ENCODE assay signal across 25 cellular contexts in the genomic region with DNA sequence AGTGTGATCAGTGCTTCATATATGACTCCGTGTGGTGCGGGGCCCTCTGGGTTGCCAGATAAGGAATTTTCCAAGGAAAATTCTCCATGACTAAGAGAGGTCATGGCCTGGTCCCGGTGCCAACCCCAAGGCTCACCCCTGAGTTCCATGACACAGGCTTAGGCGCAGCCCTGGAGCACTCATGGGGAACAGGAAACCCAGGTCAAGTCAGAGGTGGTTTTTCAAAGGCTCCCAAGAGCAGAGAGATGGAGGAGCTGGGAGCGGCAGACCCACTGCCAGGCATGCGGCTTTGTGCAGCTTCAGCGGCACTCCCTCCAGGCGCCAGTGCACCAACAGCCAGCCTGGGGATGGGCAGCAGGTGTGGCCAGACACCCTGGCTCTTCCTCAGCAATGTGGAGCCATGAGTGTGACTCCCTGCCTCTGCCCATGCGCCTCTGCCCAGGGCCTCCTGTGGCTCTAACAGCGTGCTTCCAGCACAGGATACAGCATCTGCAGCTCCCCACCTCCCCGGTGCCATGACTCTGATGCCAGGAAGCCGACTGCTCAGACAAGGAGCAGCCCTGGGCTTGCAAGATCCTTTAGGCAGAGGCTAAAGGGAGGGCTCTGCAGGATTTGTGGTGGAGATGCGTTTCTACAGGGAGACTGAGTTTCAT. TPM values are rescaled to one million over a fixed set of nuclear protein-coding genes. Genes with fewer than 3 reads are reported as not detected.
DNase-seq lines count a peak whose midpoint lies in the region; ATAC-seq, FAIRE-seq and TF ChIP-seq lines count a peak whose summit lies in the region.
"Had no signal": no experiment of that assay in that cellular context is flagged by ENCODE, and none has a peak within 500 bp of the region (broad histone marks: within the 10 kb centered on the region; RNA-seq: fewer than 3 reads in every experiment).

No MANE protein-coding gene starts in this region.

- FAIRE-seq in RCC 7860 (lab: Jason Lieb, UNC) = peak; percentile 88

- no peaks in the 10 kb centered on the region for H3K4me1 Mint-ChIP-seq in type B pancreatic cell (ENCODE audit: unreplicated experiment)
- H3K4me1 Mint-ChIP-seq: brain had no signal

- DNase-seq in HCEC 1CT = peak; percentile 27
- DNase-seq in RCC 7860 (ENCODE audit: low spot score) = peak; percentile 82
- DNase-seq in foreskin melanocyte = peak; percentile 56
- peak; percentile 38 for DNase-seq in sigmoid colon
- DNase-seq in psoas muscle = no peak
- DNase-seq in type B pancreatic cell (ENCODE audit: extremely low spot score, unreplicated experiment) = no peak
- DNase-seq in germinal center (ENCODE audit: low spot score) = no peak
- DNase-seq: activated CD4-positive, alpha-beta T cell treated with anti-CD3 and anti-CD28 coated beads, Interleukin-2, amount 50 U/mL, for 48 hours; activated CD4-positive, CD25-positive, alpha-beta regulatory T cell; activated naive CD4-positive, alpha-beta T cell treated with Interleukin-2 at 50 U/mL for 16 hours; cerebellar nuclear complex; COR-L47; dorsolateral prefrontal cortex; GDM1; heart left ventricle; mammary epithelial cell; NCI-H1436; SIG-M5; SW 1271 had no signal

- H3K27ac Mint-ChIP-seq in type B pancreatic cell = no peak overlapping the region
- H3K27ac Mint-ChIP-seq: stimulated activated naive CD8-positive, alpha-beta T cell treated with anti-CD3 and anti-CD28 coated beads, Interleukin-15, Interleukin-2, amounts not matched to agents 100 ng/mL and 50 ng/mL, for 24 hours had no signal

- H3K36me3 Mint-ChIP-seq in type B pancreatic cell = peaks cover 26% of the 10 kb centered on the region

- H3K9me3 ChIP-seq in sigmoid colon (no peaks in the 10 kb centered on the region), psoas muscle (no peaks in the 10 kb centered on the region)
- H3K9me3 ChIP-seq: adrenal gland; BLaER1 treated with 17β-estradiol and CSF1 and Interleukin-3, amounts not matched to agents 10 nM and 100 nM; HAP-1; heart left ventricle; neutrophil had no signal

- H3K27ac ChIP-seq in sigmoid colon = no peak overlapping the region
- no peak overlapping the region for H3K27ac ChIP-seq in psoas muscle
- H3K27ac ChIP-seq: adrenal gland; BLaER1 treated with 17β-estradiol and CSF1 and Interleukin-3, amounts not matched to agents 10 nM and 100 nM; dorsolateral prefrontal cortex; heart left ventricle; neutrophil had no signal

- peaks cover 0 to 29% (median 2%) of the 10 kb centered on the region in 4 donors for H3K36me3 ChIP-seq in sigmoid colon
- no peaks in the 10 kb centered on the region for H3K36me3 ChIP-seq in psoas muscle (ENCODE audit: insufficient read depth in 1 of 2, low read depth in 1 of 2)
- H3K36me3 ChIP-seq: adrenal gland; BLaER1 treated with 17β-estradiol and CSF1 and Interleukin-3, amounts not matched to agents 10 nM and 100 nM; HAP-1; neutrophil had no signal

- H3K4me1 ChIP-seq in sigmoid colon = peaks cover 0 to 15% (median 10%) of the 10 kb centered on the region in 4 donors
- H3K4me1 ChIP-seq in psoas muscle = peaks cover 6% of the 10 kb centered on the region
- H3K4me1 ChIP-seq: HAP-1 had no signal

- no peaks in the 10 kb centered on the region for H3K27me3 ChIP-seq in sigmoid colon
- H3K27me3 ChIP-seq in psoas muscle (ENCODE audit: insufficient read depth in 3 of 3, low read length in 2 of 3) = no peaks in the 10 kb centered on the region
- H3K27me3 ChIP-seq: adrenal gland; BLaER1 treated with 17β-estradiol and CSF1 and Interleukin-3, amounts not matched to agents 10 nM and 100 nM; dorsolateral prefrontal cortex; heart left ventricle; neutrophil had no signal

- no peak for TF ChIP-seq EP300 in sigmoid colon (IDR thresholded peaks at IDR 0.05)

- TF ChIP-seq CTCF in sigmoid colon (IDR thresholded peaks at IDR 0.05) (no peak), psoas muscle (IDR thresholded peaks at IDR 0.05) (no peak), type B pancreatic cell (conservative IDR thresholded peaks at IDR 0.05) (no peak)

- no peak for ATAC-seq in psoas muscle
- ATAC-seq: heart left ventricle had no signal

- no peaks in the 10 kb centered on the region for H3K27me3 Mint-ChIP-seq in type B pancreatic cell
- H3K27me3 Mint-ChIP-seq: brain had no signal

- H3K4me3 Mint-ChIP-seq in type B pancreatic cell = no peak overlapping the region
- H3K4me3 Mint-ChIP-seq: brain; stimulated activated naive CD8-positive, alpha-beta T cell treated with anti-CD3 and anti-CD28 coated beads, Interleukin-15, Interleukin-2, amounts not matched to agents 100 ng/mL and 50 ng/mL, for 24 hours had no signal

- 32 to 74% methylated on average over 13 of the region's 13 CpGs for WGBS in sigmoid colon, 2 donors
- 81 to 87% (median 85%) methylated on average over 13 of the region's 13 CpGs for WGBS in psoas muscle, 3 donors

- intact Hi-C loops in sigmoid colon (cut with DNase I) = loop anchor here (10.0 kb wide), 1 partner anchor 375 kb away; no protein-coding TSS in a partner anchor
- intact Hi-C loops in psoas muscle (cut with DNase I) = no loop called here

- H3K9me3 Mint-ChIP-seq in type B pancreatic cell = no peaks in the 10 kb centered on the region
- H3K9me3 Mint-ChIP-seq: brain; stimulated activated naive CD8-positive, alpha-beta T cell treated with anti-CD3 and anti-CD28 coated beads, Interleukin-15, Interleukin-2, amounts not matched to agents 100 ng/mL and 50 ng/mL, for 24 hours had no signal

- H3K4me3 ChIP-seq in sigmoid colon = no peak overlapping the region
- H3K4me3 ChIP-seq in psoas muscle = no peak overlapping the region
- H3K4me3 ChIP-seq: adrenal gland; BLaER1 treated with 17β-estradiol and CSF1 and Interleukin-3, amounts not matched to agents 10 nM and 100 nM; dorsolateral prefrontal cortex; HAP-1; heart left ventricle had no signal

- TF ChIP-seq POLR2A in sigmoid colon (IDR thresholded peaks at IDR 0.05) = no peak

RNA-seq across cellular contexts. Expression of a gene that starts 47.3 kb away (rescaled TPM):
- total RNA-seq in sigmoid colon (10 to 100 TPM in 3 of 4 donors, 1 to 10 TPM in 1; 8.9 to 23.0 (median 14.1) TPM), psoas muscle (1 to 10 TPM in 3 of 4 donors, under 1 TPM in 1; 0.67 to 2.6 (median 1.4) TPM), type B pancreatic cell (ENCODE audit: low replicate concordance) (12.8 and 32.6 TPM in 2 replicates)
- polyA plus RNA-seq in sigmoid colon (1 to 10 TPM in 1 of 3 donors, under 1 TPM in 2; 0.60 to 2.7 (median 0.92) TPM), psoas muscle (under 1 TPM; 0.38 to 0.67 (median 0.46) TPM)

Comparison
In these comparisons a context has a peak if more than half of its experiments do, and no peak if none do; other contexts are left out.
1. DNase-seq: peak in HCEC 1CT (single experiment), RCC 7860 (single experiment), foreskin melanocyte (single experiment) and sigmoid colon (single experiment); none in psoas muscle (0 of 2), type B pancreatic cell (single experiment) and germinal center (single experiment).